In the genomic region with DNA sequence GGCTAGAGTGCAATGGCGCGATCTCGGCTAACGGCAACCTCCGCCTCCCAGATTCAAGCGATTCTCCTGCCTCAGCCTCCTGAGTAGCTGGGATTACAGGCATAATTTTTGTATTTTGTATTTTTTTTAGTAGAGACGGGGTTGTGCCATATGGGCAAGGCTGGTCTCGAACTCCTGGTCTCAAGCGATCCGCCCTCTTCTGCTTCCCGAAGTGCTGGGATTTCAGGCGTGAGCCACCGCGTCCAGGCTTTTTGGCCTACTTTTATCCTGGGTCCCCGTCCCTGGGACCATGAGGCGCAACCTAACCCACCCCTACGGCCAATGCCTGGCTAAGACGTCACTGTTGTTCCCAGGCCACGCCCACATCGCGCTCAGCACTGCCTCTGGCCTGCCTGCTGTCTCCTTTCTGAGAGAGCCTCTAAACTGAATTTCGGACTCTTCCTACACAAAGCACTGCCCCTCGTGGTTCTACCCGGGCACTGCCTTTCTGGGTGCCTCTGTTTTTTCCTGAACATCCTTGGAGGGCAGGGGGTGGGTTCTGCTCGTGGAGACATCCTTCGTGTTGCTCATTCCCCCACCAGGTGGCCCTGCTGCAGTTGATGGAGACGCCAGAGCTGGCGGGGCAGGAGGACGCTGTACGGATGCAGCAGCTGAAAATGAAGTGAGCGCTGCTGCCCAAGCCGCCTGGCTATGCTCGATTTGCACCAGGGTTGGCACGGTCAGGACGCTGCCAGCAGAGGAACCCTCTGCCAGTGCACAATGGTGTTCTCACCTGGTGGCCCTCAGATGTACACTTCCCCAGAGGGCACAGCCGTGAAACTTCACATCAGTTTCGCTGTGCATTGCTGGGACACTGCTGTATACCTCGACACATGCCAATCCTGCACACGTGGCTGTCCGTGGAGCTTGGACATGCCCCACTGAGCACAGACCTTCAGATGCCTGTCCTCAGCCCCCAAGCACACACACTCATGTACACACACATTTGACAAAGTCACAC, we compare ENCODE assay signal across 1 cellular context.
TF ChIP-seq lines count a peak whose summit lies in the region.

No MANE protein-coding gene starts in this region.

TF ChIP-seq in K562, 482 proteins besides CTCF, POLR2A, EP300 and RAD21 (continued from another document and continues in another):
- TF ChIP-seq, protein P1, sequence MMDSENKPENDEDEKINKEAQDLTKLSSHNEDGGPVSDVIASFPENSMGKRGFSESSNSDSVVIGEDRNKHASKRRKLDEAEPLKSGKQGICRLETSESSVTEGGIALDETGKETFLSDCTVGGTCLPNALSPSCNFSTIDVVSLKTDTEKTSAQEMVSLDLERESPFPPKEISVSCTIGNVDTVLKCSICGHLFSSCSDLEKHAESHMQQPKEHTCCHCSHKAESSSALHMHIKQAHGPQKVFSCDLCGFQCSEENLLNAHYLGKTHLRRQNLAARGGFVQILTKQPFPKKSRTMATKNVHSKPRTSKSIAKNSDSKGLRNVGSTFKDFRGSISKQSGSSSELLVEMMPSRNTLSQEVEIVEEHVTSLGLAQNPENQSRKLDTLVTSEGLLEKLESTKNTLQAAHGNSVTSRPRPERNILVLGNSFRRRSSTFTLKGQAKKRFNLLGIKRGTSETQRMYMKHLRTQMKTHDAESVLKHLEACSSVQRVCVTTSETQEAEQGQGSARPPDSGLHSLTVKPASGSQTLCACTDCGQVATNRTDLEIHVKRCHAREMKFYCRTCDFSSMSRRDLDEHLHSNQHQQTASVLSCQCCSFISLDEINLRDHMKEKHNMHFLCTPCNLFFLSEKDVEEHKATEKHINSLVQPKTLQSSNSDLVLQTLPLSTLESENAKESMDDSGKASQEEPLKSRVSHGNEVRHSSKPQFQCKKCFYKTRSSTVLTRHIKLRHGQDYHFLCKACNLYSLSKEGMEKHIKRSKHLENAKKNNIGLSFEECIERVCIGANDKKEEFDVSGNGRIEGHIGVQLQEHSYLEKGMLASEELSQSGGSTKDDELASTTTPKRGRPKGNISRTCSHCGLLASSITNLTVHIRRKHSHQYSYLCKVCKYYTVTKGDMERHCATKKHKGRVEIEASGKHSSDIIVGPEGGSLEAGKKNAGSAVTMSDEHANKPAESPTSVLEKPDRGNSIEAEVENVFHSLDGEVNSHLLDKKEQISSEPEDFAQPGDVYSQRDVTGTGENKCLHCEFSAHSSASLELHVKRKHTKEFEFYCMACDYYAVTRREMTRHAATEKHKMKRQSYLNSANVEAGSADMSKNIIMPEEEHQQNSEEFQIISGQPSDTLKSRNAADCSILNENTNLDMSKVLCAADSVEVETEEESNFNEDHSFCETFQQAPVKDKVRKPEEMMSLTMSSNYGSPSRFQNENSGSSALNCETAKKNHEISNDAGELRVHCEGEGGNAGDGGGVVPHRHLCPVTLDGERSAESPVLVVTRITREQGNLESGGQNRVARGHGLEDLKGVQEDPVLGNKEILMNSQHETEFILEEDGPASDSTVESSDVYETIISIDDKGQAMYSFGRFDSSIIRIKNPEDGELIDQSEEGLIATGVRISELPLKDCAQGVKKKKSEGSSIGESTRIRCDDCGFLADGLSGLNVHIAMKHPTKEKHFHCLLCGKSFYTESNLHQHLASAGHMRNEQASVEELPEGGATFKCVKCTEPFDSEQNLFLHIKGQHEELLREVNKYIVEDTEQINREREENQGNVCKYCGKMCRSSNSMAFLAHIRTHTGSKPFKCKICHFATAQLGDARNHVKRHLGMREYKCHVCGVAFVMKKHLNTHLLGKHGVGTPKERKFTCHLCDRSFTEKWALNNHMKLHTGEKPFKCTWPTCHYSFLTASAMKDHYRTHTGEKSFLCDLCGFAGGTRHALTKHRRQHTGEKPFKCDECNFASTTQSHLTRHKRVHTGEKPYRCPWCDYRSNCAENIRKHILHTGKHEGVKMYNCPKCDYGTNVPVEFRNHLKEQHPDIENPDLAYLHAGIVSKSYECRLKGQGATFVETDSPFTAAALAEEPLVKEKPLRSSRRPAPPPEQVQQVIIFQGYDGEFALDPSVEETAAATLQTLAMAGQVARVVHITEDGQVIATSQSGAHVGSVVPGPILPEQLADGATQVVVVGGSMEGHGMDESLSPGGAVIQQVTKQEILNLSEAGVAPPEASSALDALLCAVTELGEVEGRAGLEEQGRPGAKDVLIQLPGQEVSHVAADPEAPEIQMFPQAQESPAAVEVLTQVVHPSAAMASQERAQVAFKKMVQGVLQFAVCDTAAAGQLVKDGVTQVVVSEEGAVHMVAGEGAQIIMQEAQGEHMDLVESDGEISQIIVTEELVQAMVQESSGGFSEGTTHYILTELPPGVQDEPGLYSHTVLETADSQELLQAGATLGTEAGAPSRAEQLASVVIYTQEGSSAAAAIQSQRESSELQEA (IDR thresholded peaks at IDR 0.05; ENCODE audit: low read depth) = peak; percentile 63; the same call in 1 of the 2 replicates
- TF ChIP-seq PHF20 (IDR thresholded peaks at IDR 0.05; ENCODE audit: partially characterized antibody) = no peak
- TF ChIP-seq TRIM28 (IDR thresholded peaks at IDR 0.05) = no peak; the same call in 1 of the 2 replicates
- no peak for TF ChIP-seq CBX1 (IDR thresholded peaks at IDR 0.05; ENCODE audit: low read depth)
- TF ChIP-seq, protein P2, sequence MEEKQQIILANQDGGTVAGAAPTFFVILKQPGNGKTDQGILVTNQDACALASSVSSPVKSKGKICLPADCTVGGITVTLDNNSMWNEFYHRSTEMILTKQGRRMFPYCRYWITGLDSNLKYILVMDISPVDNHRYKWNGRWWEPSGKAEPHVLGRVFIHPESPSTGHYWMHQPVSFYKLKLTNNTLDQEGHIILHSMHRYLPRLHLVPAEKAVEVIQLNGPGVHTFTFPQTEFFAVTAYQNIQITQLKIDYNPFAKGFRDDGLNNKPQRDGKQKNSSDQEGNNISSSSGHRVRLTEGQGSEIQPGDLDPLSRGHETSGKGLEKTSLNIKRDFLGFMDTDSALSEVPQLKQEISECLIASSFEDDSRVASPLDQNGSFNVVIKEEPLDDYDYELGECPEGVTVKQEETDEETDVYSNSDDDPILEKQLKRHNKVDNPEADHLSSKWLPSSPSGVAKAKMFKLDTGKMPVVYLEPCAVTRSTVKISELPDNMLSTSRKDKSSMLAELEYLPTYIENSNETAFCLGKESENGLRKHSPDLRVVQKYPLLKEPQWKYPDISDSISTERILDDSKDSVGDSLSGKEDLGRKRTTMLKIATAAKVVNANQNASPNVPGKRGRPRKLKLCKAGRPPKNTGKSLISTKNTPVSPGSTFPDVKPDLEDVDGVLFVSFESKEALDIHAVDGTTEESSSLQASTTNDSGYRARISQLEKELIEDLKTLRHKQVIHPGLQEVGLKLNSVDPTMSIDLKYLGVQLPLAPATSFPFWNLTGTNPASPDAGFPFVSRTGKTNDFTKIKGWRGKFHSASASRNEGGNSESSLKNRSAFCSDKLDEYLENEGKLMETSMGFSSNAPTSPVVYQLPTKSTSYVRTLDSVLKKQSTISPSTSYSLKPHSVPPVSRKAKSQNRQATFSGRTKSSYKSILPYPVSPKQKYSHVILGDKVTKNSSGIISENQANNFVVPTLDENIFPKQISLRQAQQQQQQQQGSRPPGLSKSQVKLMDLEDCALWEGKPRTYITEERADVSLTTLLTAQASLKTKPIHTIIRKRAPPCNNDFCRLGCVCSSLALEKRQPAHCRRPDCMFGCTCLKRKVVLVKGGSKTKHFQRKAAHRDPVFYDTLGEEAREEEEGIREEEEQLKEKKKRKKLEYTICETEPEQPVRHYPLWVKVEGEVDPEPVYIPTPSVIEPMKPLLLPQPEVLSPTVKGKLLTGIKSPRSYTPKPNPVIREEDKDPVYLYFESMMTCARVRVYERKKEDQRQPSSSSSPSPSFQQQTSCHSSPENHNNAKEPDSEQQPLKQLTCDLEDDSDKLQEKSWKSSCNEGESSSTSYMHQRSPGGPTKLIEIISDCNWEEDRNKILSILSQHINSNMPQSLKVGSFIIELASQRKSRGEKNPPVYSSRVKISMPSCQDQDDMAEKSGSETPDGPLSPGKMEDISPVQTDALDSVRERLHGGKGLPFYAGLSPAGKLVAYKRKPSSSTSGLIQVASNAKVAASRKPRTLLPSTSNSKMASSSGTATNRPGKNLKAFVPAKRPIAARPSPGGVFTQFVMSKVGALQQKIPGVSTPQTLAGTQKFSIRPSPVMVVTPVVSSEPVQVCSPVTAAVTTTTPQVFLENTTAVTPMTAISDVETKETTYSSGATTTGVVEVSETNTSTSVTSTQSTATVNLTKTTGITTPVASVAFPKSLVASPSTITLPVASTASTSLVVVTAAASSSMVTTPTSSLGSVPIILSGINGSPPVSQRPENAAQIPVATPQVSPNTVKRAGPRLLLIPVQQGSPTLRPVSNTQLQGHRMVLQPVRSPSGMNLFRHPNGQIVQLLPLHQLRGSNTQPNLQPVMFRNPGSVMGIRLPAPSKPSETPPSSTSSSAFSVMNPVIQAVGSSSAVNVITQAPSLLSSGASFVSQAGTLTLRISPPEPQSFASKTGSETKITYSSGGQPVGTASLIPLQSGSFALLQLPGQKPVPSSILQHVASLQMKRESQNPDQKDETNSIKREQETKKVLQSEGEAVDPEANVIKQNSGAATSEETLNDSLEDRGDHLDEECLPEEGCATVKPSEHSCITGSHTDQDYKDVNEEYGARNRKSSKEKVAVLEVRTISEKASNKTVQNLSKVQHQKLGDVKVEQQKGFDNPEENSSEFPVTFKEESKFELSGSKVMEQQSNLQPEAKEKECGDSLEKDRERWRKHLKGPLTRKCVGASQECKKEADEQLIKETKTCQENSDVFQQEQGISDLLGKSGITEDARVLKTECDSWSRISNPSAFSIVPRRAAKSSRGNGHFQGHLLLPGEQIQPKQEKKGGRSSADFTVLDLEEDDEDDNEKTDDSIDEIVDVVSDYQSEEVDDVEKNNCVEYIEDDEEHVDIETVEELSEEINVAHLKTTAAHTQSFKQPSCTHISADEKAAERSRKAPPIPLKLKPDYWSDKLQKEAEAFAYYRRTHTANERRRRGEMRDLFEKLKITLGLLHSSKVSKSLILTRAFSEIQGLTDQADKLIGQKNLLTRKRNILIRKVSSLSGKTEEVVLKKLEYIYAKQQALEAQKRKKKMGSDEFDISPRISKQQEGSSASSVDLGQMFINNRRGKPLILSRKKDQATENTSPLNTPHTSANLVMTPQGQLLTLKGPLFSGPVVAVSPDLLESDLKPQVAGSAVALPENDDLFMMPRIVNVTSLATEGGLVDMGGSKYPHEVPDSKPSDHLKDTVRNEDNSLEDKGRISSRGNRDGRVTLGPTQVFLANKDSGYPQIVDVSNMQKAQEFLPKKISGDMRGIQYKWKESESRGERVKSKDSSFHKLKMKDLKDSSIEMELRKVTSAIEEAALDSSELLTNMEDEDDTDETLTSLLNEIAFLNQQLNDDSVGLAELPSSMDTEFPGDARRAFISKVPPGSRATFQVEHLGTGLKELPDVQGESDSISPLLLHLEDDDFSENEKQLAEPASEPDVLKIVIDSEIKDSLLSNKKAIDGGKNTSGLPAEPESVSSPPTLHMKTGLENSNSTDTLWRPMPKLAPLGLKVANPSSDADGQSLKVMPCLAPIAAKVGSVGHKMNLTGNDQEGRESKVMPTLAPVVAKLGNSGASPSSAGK (IDR thresholded peaks at IDR 0.05) = peak; percentile 49
- no peak for TF ChIP-seq PHF21A (IDR thresholded peaks at IDR 0.05; ENCODE audit: borderline replicate concordance, low read depth)
- TF ChIP-seq EP400 (IDR thresholded peaks at IDR 0.05) = peak; percentile 16
- peak; percentile 92 for TF ChIP-seq CREM (IDR thresholded peaks at IDR 0.05; ENCODE audit: low read depth)
- peak; percentile 79 for TF ChIP-seq MYC (IDR thresholded peaks at IDR 0.05; ENCODE audit: low read depth, low read length)
- no peak for TF ChIP-seq MYC (CRISPR knock-in tag; IDR thresholded peaks at IDR 0.05; ENCODE audit: borderline replicate concordance, low read depth)
- TF ChIP-seq ESRRB (CRISPR knock-in tag; IDR thresholded peaks at IDR 0.05; ENCODE audit: borderline replicate concordance) = no peak
- TF ChIP-seq CEBPB (tag; IDR thresholded peaks at IDR 0.05) = no peak
- TF ChIP-seq, protein P3, sequence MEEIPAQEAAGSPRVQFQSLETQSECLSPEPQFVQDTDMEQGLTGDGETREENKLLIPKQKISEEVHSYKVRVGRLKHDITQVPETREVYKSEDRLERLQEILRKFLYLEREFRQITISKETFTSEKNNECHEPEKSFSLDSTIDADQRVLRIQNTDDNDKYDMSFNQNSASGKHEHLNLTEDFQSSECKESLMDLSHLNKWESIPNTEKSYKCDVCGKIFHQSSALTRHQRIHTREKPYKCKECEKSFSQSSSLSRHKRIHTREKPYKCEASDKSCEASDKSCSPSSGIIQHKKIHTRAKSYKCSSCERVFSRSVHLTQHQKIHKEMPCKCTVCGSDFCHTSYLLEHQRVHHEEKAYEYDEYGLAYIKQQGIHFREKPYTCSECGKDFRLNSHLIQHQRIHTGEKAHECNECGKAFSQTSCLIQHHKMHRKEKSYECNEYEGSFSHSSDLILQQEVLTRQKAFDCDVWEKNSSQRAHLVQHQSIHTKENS (CRISPR knock-in tag; IDR thresholded peaks at IDR 0.05) = no peak
- no peak for TF ChIP-seq MTF1 (CRISPR knock-in tag; IDR thresholded peaks at IDR 0.05; ENCODE audit: borderline replicate concordance)
- no peak for TF ChIP-seq ZNF133 (CRISPR knock-in tag; IDR thresholded peaks at IDR 0.05)
- TF ChIP-seq, protein P4, sequence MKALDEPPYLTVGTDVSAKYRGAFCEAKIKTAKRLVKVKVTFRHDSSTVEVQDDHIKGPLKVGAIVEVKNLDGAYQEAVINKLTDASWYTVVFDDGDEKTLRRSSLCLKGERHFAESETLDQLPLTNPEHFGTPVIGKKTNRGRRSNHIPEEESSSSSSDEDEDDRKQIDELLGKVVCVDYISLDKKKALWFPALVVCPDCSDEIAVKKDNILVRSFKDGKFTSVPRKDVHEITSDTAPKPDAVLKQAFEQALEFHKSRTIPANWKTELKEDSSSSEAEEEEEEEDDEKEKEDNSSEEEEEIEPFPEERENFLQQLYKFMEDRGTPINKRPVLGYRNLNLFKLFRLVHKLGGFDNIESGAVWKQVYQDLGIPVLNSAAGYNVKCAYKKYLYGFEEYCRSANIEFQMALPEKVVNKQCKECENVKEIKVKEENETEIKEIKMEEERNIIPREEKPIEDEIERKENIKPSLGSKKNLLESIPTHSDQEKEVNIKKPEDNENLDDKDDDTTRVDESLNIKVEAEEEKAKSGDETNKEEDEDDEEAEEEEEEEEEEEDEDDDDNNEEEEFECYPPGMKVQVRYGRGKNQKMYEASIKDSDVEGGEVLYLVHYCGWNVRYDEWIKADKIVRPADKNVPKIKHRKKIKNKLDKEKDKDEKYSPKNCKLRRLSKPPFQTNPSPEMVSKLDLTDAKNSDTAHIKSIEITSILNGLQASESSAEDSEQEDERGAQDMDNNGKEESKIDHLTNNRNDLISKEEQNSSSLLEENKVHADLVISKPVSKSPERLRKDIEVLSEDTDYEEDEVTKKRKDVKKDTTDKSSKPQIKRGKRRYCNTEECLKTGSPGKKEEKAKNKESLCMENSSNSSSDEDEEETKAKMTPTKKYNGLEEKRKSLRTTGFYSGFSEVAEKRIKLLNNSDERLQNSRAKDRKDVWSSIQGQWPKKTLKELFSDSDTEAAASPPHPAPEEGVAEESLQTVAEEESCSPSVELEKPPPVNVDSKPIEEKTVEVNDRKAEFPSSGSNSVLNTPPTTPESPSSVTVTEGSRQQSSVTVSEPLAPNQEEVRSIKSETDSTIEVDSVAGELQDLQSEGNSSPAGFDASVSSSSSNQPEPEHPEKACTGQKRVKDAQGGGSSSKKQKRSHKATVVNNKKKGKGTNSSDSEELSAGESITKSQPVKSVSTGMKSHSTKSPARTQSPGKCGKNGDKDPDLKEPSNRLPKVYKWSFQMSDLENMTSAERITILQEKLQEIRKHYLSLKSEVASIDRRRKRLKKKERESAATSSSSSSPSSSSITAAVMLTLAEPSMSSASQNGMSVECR (CRISPR knock-in tag; IDR thresholded peaks at IDR 0.05) = peak; percentile 52
